ENCODE assay signal across 22 cellular contexts in the genomic region with DNA sequence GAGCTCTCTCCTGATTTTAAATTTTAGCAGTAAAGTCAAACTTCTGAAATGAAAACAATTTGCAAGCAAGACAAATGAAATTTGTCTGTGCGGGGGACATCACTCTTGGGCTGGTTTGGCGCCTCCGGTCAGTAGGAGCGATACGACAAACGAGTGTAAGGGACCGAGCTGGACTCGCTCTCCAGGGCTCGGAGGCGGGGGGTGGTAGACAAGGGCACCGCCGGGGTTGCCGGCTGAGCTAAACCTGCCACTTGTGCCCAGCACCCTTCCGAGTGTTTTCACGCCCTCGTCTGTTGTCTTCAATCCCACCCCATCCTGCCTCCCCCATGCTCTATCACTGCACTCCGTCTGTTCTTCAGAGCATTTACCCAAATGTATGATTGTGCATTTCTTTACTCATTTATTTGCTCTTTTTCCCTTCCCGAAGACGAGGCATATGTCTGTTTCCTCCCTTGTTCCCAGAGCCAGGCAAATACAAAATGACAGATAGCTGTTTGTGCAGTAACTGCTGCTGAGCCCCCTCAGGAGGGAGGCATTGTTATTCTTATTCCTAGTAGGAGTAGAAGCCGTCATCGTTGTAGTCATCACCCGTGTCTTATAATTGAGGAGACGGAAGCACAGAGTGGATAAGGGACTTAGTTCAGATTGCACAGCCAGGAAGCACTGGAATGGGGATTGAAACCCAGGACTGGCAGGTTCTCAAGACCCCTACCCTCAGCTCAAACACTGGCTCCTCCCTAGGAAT.
"Had no signal": no experiment of that assay in that cellular context is flagged by ENCODE, and none has a peak within 500 bp of the region (broad histone marks: within the 10 kb centered on the region; RNA-seq: fewer than 3 reads in every experiment).

No MANE protein-coding gene starts in this region.

- H3K9me3 ChIP-seq: right atrium auricular region, SJSA1, suprapubic skin had no signal

- H3K4me3 Mint-ChIP-seq: activated naive CD8-positive, alpha-beta T cell treated with anti-CD3 and anti-CD28 coated beads, Interleukin-2, amount 10 ng/mL, durations not matched to agents 7 days and 5 days; activated T-cell treated with anti-CD3 and anti-CD28 coated beads, Interleukin-2, amount 50 U/mL, for 72 hours; brain; central memory CD8-positive, alpha-beta T cell; natural killer cell; stimulated activated naive CD8-positive, alpha-beta T cell treated with anti-CD3 and anti-CD28 coated beads, Interleukin-15, amount 100 ng/mL, for 72 hours; T-helper 1 cell treated with Interleukin-12 subunit alpha and Interleukin-12 subunit beta and Interleukin-4 antibody, amounts not matched to agents 30 μg/mL and 1 μg/mL, for 36 hours had no signal

- H3K36me3 ChIP-seq: heart left ventricle, right atrium auricular region, SJSA1, suprapubic skin had no signal

- DNase-seq: activated CD4-positive, alpha-beta T cell treated with anti-CD3 and anti-CD28 coated beads for 1 hour; activated CD8-positive, alpha-beta memory T cell treated with anti-CD3 and anti-CD28 coated beads for 24 hours; activated CD8-positive, alpha-beta memory T cell treated with anti-CD3 and anti-CD28 coated beads, Interleukin-2, amount 50 U/mL, for 48 hours; activated naive CD8-positive, alpha-beta T cell treated with anti-CD3 and anti-CD28 coated beads, Interleukin-2, amount 10 ng/mL, durations not matched to agents 7 days and 5 days; activated T-cell treated with anti-CD3 and anti-CD28 coated beads, Interleukin-2, amount 50 U/mL, for 72 hours; erythroblast; heart left ventricle; natural killer cell; small intestine; stimulated activated CD4-positive, alpha-beta T cell treated with anti-CD3 and anti-CD28 coated beads, Interleukin-15, amount 100 ng/mL, for 24 hours; stimulated activated CD4-positive, alpha-beta T cell treated with anti-CD3 and anti-CD28 coated beads, Interleukin-2, amount 100 ng/mL, for 48 hours; stimulated activated naive CD8-positive, alpha-beta T cell treated with anti-CD3 and anti-CD28 coated beads, Interleukin-15, amount 100 ng/mL, for 72 hours; trophoblast cell had no signal

- H3K4me1 Mint-ChIP-seq: activated naive CD8-positive, alpha-beta T cell treated with anti-CD3 and anti-CD28 coated beads, Interleukin-2, amount 10 ng/mL, durations not matched to agents 7 days and 5 days; central memory CD8-positive, alpha-beta T cell; natural killer cell; stimulated activated naive CD8-positive, alpha-beta T cell treated with anti-CD3 and anti-CD28 coated beads, Interleukin-15, amount 100 ng/mL, for 72 hours had no signal

- H3K4me3 ChIP-seq: coronary artery, heart left ventricle, right atrium auricular region, SJSA1, suprapubic skin had no signal

- H3K4me1 ChIP-seq: heart left ventricle, right atrium auricular region, suprapubic skin had no signal

- H3K27ac ChIP-seq: coronary artery, heart left ventricle, right atrium auricular region, SJSA1, suprapubic skin, VCaP had no signal

- H3K36me3 Mint-ChIP-seq: activated naive CD8-positive, alpha-beta T cell treated with anti-CD3 and anti-CD28 coated beads, Interleukin-2, amount 10 ng/mL, durations not matched to agents 7 days and 5 days; brain; natural killer cell had no signal

- H3K27ac Mint-ChIP-seq: activated naive CD8-positive, alpha-beta T cell treated with anti-CD3 and anti-CD28 coated beads, Interleukin-2, amount 10 ng/mL, durations not matched to agents 7 days and 5 days; activated T-cell treated with anti-CD3 and anti-CD28 coated beads, Interleukin-2, amount 50 U/mL, for 72 hours; natural killer cell; progenitor cell of endocrine pancreas; stimulated activated naive CD8-positive, alpha-beta T cell treated with anti-CD3 and anti-CD28 coated beads, Interleukin-15, amount 100 ng/mL, for 72 hours; T-helper 1 cell treated with Interleukin-12 subunit alpha and Interleukin-12 subunit beta and Interleukin-4 antibody, amounts not matched to agents 30 μg/mL and 1 μg/mL, for 36 hours had no signal

- ATAC-seq: activated T-cell treated with anti-CD3 and anti-CD28 coated beads, Interleukin-2, amount 50 U/mL, for 72 hours; heart left ventricle; stimulated activated naive CD8-positive, alpha-beta T cell treated with anti-CD3 and anti-CD28 coated beads, Interleukin-15, amount 100 ng/mL, for 72 hours had no signal

- H3K27me3 ChIP-seq: right atrium auricular region, SJSA1 had no signal

- H3K9me3 Mint-ChIP-seq: natural killer cell had no signal
